In genomic region chr10:29317423-29318021, GRCh38 we compare ENCODE assay signal across 27 cellular contexts. TPM values are rescaled to one million over a fixed set of nuclear protein-coding genes. Genes with fewer than 3 reads are reported as not detected.
DNase-seq lines count a peak whose midpoint lies in the region; ATAC-seq and TF ChIP-seq lines count a peak whose summit lies in the region.
"Had no signal": no experiment of that assay in that cellular context is flagged by ENCODE, and none has a peak within 500 bp of the region (broad histone marks: within the 10 kb centered on the region; RNA-seq: fewer than 3 reads in every experiment).

No MANE protein-coding gene starts in this region.

- H3K36me3 Mint-ChIP-seq in Calu3 (ENCODE audit: insufficient read depth, unreplicated experiment), result peaks cover 6% of the 10 kb centered on the region
- peaks cover 4% of the 10 kb centered on the region for H3K36me3 Mint-ChIP-seq in nephron progenitor cell (ENCODE audit: low read depth)
- H3K36me3 Mint-ChIP-seq: activated naive CD4-positive, alpha-beta T cell treated with anti-CD3 and anti-CD28 coated beads, Interleukin-2, amount 50 U/mL, for 24 hours; natural killer cell; stimulated activated naive B cell treated with anti-CD40 and anti-IgM and Interleukin-4, amounts not matched to agents 10 μg/mL and 1 μg/mL and 100 μg/mL, for 72 hours had no signal

- no peaks in the 10 kb centered on the region for H3K36me3 ChIP-seq in body of pancreas (replicated peaks in 1 of 2; ENCODE audit: insufficient read depth in 1 of 2, low read depth in 2 of 2)
- H3K36me3 ChIP-seq: ascending aorta, gastroesophageal sphincter had no signal

- peaks cover 23% of the 10 kb centered on the region for H3K4me1 ChIP-seq in body of pancreas
- H3K4me1 ChIP-seq: ascending aorta had no signal

- H3K9me3 ChIP-seq in body of pancreas, result no peaks in the 10 kb centered on the region
- H3K9me3 ChIP-seq: ascending aorta, gastroesophageal sphincter had no signal

- ATAC-seq in body of pancreas, result no peak
- no peak for ATAC-seq in HG03280 (IDR thresholded peaks at IDR 0.05; ENCODE audit: unreplicated experiment)
- no peak for ATAC-seq in activated CD4-positive, CD25-positive, alpha-beta regulatory T cell treated with anti-CD3 and anti-CD28 coated beads, Interleukin-2, amount 50 U/mL, for 24 hours
- no peak for ATAC-seq in HG02571 (IDR thresholded peaks at IDR 0.05; ENCODE audit: unreplicated experiment)
- ATAC-seq: esophagus mucosa, gastroesophageal sphincter had no signal

- TF ChIP-seq CTCF in Calu3 (IDR thresholded peaks at IDR 0.05; ENCODE audit: unreplicated experiment) (no peak), LNCaP clone FGC (IDR thresholded peaks at IDR 0.05; ENCODE audit: control insufficient read depth, extremely low read depth, insufficient read depth) (no peak), body of pancreas (IDR thresholded peaks at IDR 0.05) (no peak), nephron progenitor cell (IDR thresholded peaks at IDR 0.05) (no peak)

- H3K27me3 ChIP-seq in body of pancreas, result no peaks in the 10 kb centered on the region
- H3K27me3 ChIP-seq: ascending aorta, gastroesophageal sphincter had no signal

- CTCF ChIA-PET in Calu3 (lab: Charles Lee), result interaction anchor here (0.6 to 0.7 kb wide), 3 partner anchors 154 to 683 kb away, joined by 3 to 4 read pairs (median 3); no protein-coding TSS in a partner anchor

- H3K4me1 Mint-ChIP-seq in Calu3 (ENCODE audit: low read depth, unreplicated experiment), result peaks cover 38% of the 10 kb centered on the region
- H3K4me1 Mint-ChIP-seq in nephron progenitor cell, result peaks cover 67% of the 10 kb centered on the region

- no peak for TF ChIP-seq POLR2A in body of pancreas (IDR thresholded peaks at IDR 0.05)

- peak overlapping the region in 3 of 4 donors; percentile 7 to 75 (median 17) for H3K27ac ChIP-seq in body of pancreas
- H3K27ac ChIP-seq: ascending aorta, SK-N-MC, skin epidermis had no signal

- H3K4me3 Mint-ChIP-seq in Calu3 (ENCODE audit: low read depth, unreplicated experiment), result no peak overlapping the region
- peak overlapping the region; percentile 61 for H3K4me3 Mint-ChIP-seq in nephron progenitor cell
- H3K4me3 Mint-ChIP-seq: activated naive CD4-positive, alpha-beta T cell treated with anti-CD3 and anti-CD28 coated beads, Interleukin-2, amount 50 U/mL, for 24 hours; activated T-cell treated with anti-CD3 and anti-CD28 coated beads, Interleukin-2, amount 50 U/mL, for 4 hours; stimulated activated naive B cell treated with anti-CD40 and anti-IgM and Interleukin-4, amounts not matched to agents 10 μg/mL and 1 μg/mL and 100 μg/mL, for 72 hours had no signal

- intact Hi-C loops in Calu3 (cut with micrococcal nuclease; ENCODE audit: unreplicated experiment) (no loop called here), body of pancreas (cut with DNase I) (no loop called here)

- no peaks in the 10 kb centered on the region for H3K27me3 Mint-ChIP-seq in Calu3 (ENCODE audit: unreplicated experiment)
- peaks cover 11% of the 10 kb centered on the region for H3K27me3 Mint-ChIP-seq in nephron progenitor cell (ENCODE audit: low read depth, poor library complexity)

- H3K9me3 Mint-ChIP-seq in Calu3 (ENCODE audit: low read depth, unreplicated experiment), result no peaks in the 10 kb centered on the region
- H3K9me3 Mint-ChIP-seq in nephron progenitor cell, result peaks cover 11% of the 10 kb centered on the region
- H3K9me3 Mint-ChIP-seq: activated naive CD4-positive, alpha-beta T cell treated with anti-CD3 and anti-CD28 coated beads, Interleukin-2, amount 50 U/mL, for 24 hours; activated T-cell treated with anti-CD3 and anti-CD28 coated beads, Interleukin-2, amount 50 U/mL, for 4 hours; natural killer cell had no signal

- no TSS peak for BruUV-seq in Calu3 (replicated peaks; lab: Mats Ljungman, UMichigan)

- 40 to 50% methylated on average over 5 of the region's 5 CpGs for WGBS in body of pancreas, 2 donors

- DNase-seq in Calu3 (no peak), LNCaP clone FGC (ENCODE audit: low read depth) (peak; percentile 18), body of pancreas (peak in 3 of 4 donors; percentile 21 to 37 (median 34)), nephron progenitor cell (no peak)
- DNase-seq: activated CD4-positive, CD25-positive, alpha-beta regulatory T cell treated with anti-CD3 and anti-CD28 coated beads, Interleukin-2, amount 50 U/mL, for 72 hours; activated CD8-positive, alpha-beta memory T cell treated with anti-CD3 and anti-CD28 coated beads for 24 hours; activated T-cell treated with anti-CD3 and anti-CD28 coated beads, Interleukin-2, amount 50 U/mL, for 4 hours; AML-193; effector CD8-positive, alpha-beta T cell; kidney glomerular epithelial cell; natural killer cell; NCI-H226; stimulated activated CD4-positive, alpha-beta T cell treated with anti-CD3 and anti-CD28 coated beads, Interleukin-2, amount 100 ng/mL, for 24 hours; stimulated activated naive B cell treated with anti-CD40 and anti-IgM and Interleukin-4, amounts not matched to agents 10 μg/mL and 1 μg/mL and 100 μg/mL, for 72 hours had no signal

- H3K4me3 ChIP-seq in LNCaP clone FGC (ENCODE audit: low read depth, low read length) (no peak overlapping the region), body of pancreas (no peak overlapping the region)
- H3K4me3 ChIP-seq: gastroesophageal sphincter, SK-N-MC, skin epidermis had no signal

- H3K27ac Mint-ChIP-seq in Calu3 (ENCODE audit: unreplicated experiment), result peak overlapping the region; percentile 9
- H3K27ac Mint-ChIP-seq in nephron progenitor cell, result peak overlapping the region; percentile 91
- H3K27ac Mint-ChIP-seq: activated naive CD4-positive, alpha-beta T cell treated with anti-CD3 and anti-CD28 coated beads, Interleukin-2, amount 50 U/mL, for 24 hours; natural killer cell; stimulated activated naive B cell treated with anti-CD40 and anti-IgM and Interleukin-4, amounts not matched to agents 10 μg/mL and 1 μg/mL and 100 μg/mL, for 72 hours had no signal

RNA-seq across cellular contexts. Expression of gene LYZL1, which starts 28.7 kb away (rescaled TPM):
- total RNA-seq in Calu3 (2022) (not detected in 2 replicates), body of pancreas (not detected)
- total RNA-seq: activated T-cell treated with anti-CD3 and anti-CD28 coated beads, Interleukin-2, amount 50 U/mL, for 4 hours; ascending aorta; chondrocyte; esophagus mucosa; gastroesophageal sphincter; M059J; mesenteric fat pad; natural killer cell; posterior vena cava had no signal

Comparison
In these comparisons a context has a peak if more than half of its experiments do, and no peak if none do; other contexts are left out.
1. DNase-seq: peak in LNCaP clone FGC (single experiment) and body of pancreas (3 of 4); none in Calu3 (single experiment) and nephron progenitor cell (single experiment).